In the genomic region with DNA sequence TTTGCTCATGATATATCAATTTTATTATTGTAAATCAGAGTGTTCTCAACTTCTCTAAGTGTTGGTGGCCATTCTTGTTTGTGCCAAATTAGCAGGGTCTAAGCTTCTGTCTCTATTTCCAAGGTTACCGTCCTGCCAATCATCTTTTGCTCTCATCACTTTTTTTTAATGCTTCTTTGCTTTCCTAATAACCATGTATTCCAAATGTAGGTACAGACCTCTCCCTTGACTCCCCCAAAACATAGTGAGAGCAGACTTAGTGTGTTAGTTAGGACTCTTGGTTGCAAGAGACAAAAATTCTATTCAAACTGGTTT, we compare ENCODE assay signal across 13 cellular contexts. TPM values are rescaled to one million over a fixed set of nuclear protein-coding genes. Genes with fewer than 3 reads are reported as not detected.
DNase-seq lines count a peak whose midpoint lies in the region; FAIRE-seq and TF ChIP-seq lines count a peak whose summit lies in the region.
"Had no signal": no experiment of that assay in that cellular context is flagged by ENCODE, and none has a peak within 500 bp of the region (broad histone marks: within the 10 kb centered on the region; RNA-seq: fewer than 3 reads in every experiment).

No MANE protein-coding gene starts in this region.

- CTCF ChIA-PET in mammary epithelial cell (lab: Charles Lee; ENCODE audit: low non-redundant PET) = no interaction called here

- 56% methylated on average over 1 of the region's 1 CpG for WGBS in mammary epithelial cell (ENCODE audit: low coverage, missing lambda C conversion rate)
- 52% methylated on average over 1 of the region's 1 CpG for WGBS in urinary bladder
- 55 to 76% (median 70%) methylated on average over 1 of the region's 1 CpG for WGBS in ovary, 3 donors

- H3K36me3 ChIP-seq in mammary epithelial cell (ENCODE audit: insufficient read depth, low read length) (no peaks in the 10 kb centered on the region), breast epithelium (no peaks in the 10 kb centered on the region), SU-DHL-6 (ENCODE audit: low read length) (no peaks in the 10 kb centered on the region), keratinocyte (ENCODE audit: control insufficient read depth in 2 of 2, extremely low read depth in 1 of 2, insufficient read depth in 2 of 2, low read length in 2 of 2) (no peaks in the 10 kb centered on the region), urinary bladder (ENCODE audit: insufficient read depth) (no peaks in the 10 kb centered on the region), ovary (no peaks in the 10 kb centered on the region)
- H3K36me3 ChIP-seq: lower lobe of right lung had no signal

- intact Hi-C loops in mammary epithelial cell (cut with micrococcal nuclease) = no loop called here
- intact Hi-C loops in breast epithelium (cut with DNase I; ENCODE audit: low total_unique reads) = no loop called here
- intact Hi-C loops in ovary (cut with DNase I) = no loop called here

- TF ChIP-seq POLR2A in breast epithelium (IDR thresholded peaks at IDR 0.05) (no peak), ovary (IDR thresholded peaks at IDR 0.05) (no peak)

- H2AFZ ChIP-seq in mammary epithelial cell (ENCODE audit: low read depth, low read length) (no peak overlapping the region), SU-DHL-6 (ENCODE audit: low read depth, low read length, severe bottlenecking) (peak overlapping the region; percentile 4), keratinocyte (ENCODE audit: control insufficient read depth, low read length) (no peak overlapping the region)

- no TSS peak for BruUV-seq in mammary epithelial cell (replicated peaks; lab: Mats Ljungman, UMichigan)

- H3K9me2 ChIP-seq in SU-DHL-6 (replicated peaks; ENCODE audit: insufficient read depth, low read length) = no peaks in the 10 kb centered on the region

- H3K4me1 ChIP-seq in mammary epithelial cell (ENCODE audit: insufficient read depth, low read length) (peaks cover 17% of the 10 kb centered on the region), breast epithelium (peaks cover 0 to 6% of the 10 kb centered on the region in 2 donors), keratinocyte (ENCODE audit: control insufficient read depth, extremely low read depth, insufficient read depth, low read length) (peaks cover 6% of the 10 kb centered on the region), urinary bladder (ENCODE audit: insufficient read depth) (peaks cover 1% of the 10 kb centered on the region), ovary (ENCODE audit: insufficient read depth) (peaks cover 3% of the 10 kb centered on the region)

- no peaks in the 10 kb centered on the region for H3K9me1 ChIP-seq in keratinocyte (ENCODE audit: control insufficient read depth, extremely low read depth, insufficient read depth, low read length)

- no peaks in the 10 kb centered on the region for H3K9me3 ChIP-seq in mammary epithelial cell (replicated peaks; ENCODE audit: insufficient read depth, low read length)
- H3K9me3 ChIP-seq in breast epithelium = no peaks in the 10 kb centered on the region
- no peaks in the 10 kb centered on the region for H3K9me3 ChIP-seq in SU-DHL-6 (ENCODE audit: insufficient read depth, low read length)
- H3K9me3 ChIP-seq in keratinocyte (ENCODE audit: control insufficient read depth, low read depth, low read length) = no peaks in the 10 kb centered on the region
- no peaks in the 10 kb centered on the region for H3K9me3 ChIP-seq in ovary
- H3K9me3 ChIP-seq: lower lobe of right lung had no signal

- FAIRE-seq in keratinocyte (lab: Jason Lieb, UNC) = no peak

- H4K20me1 ChIP-seq in mammary epithelial cell (ENCODE audit: insufficient read depth, low read length) (no peaks in the 10 kb centered on the region), SU-DHL-6 (ENCODE audit: low read depth, low read length) (no peaks in the 10 kb centered on the region), keratinocyte (ENCODE audit: control insufficient read depth, extremely low read depth, insufficient read depth, low read length) (no peaks in the 10 kb centered on the region)

- H3K79me2 ChIP-seq in mammary epithelial cell (ENCODE audit: insufficient read depth, low read length) (no peaks in the 10 kb centered on the region), SU-DHL-6 (ENCODE audit: insufficient read depth, low read length) (no peaks in the 10 kb centered on the region), keratinocyte (ENCODE audit: control insufficient read depth, insufficient read depth, low read length) (no peaks in the 10 kb centered on the region)

- TF ChIP-seq CTCF in mammary epithelial cell (conservative IDR thresholded peaks at IDR 0.05 in 1 of 2, IDR thresholded peaks at IDR 0.05 in 1 of 2; ENCODE audit: extremely low read depth in 1 of 2, insufficient read depth in 1 of 2, low read depth in 1 of 2, low read length in 2 of 2) (no peak), breast epithelium (IDR thresholded peaks at IDR 0.05) (no peak), SU-DHL-6 (IDR thresholded peaks at IDR 0.05; ENCODE audit: insufficient read depth, low read length, poor library complexity, severe bottlenecking) (no peak), keratinocyte (optimal IDR thresholded peaks at IDR 0.05 in 1 of 3, IDR thresholded peaks at IDR 0.05 in 1 of 3, conservative IDR thresholded peaks at IDR 0.05 in 1 of 3; ENCODE audit: extremely low read depth in 1 of 3, insufficient read depth in 2 of 3, low read length in 3 of 3) (no peak), ovary (IDR thresholded peaks at IDR 0.05) (no peak)

- no peaks in the 10 kb centered on the region for H3F3A ChIP-seq in SU-DHL-6 (ENCODE audit: insufficient read depth)

- H3K4me3 ChIP-seq in mammary epithelial cell (replicated peaks in 1 of 3; ENCODE audit: insufficient read depth in 1 of 3, low read depth in 2 of 3, low read length in 3 of 3) (no peak overlapping the region), breast epithelium (no peak overlapping the region), SU-DHL-6 (ENCODE audit: insufficient read depth, low read length, poor library complexity, severe bottlenecking) (no peak overlapping the region), keratinocyte (ENCODE audit: control insufficient read depth in 2 of 3, extremely low read depth in 1 of 3, insufficient read depth in 2 of 3, low read depth in 1 of 3, low read length in 3 of 3) (no peak overlapping the region), urinary bladder (ENCODE audit: low read depth, low read length) (no peak overlapping the region), ovary (no peak overlapping the region)
- H3K4me3 ChIP-seq: lower lobe of right lung had no signal

- H3K27me3 ChIP-seq in mammary epithelial cell (ENCODE audit: insufficient read depth, low read length) = peaks cover 2% of the 10 kb centered on the region
- no peaks in the 10 kb centered on the region for H3K27me3 ChIP-seq in breast epithelium
- H3K27me3 ChIP-seq in SU-DHL-6 (ENCODE audit: low read length) = no peaks in the 10 kb centered on the region
- H3K27me3 ChIP-seq in keratinocyte (ENCODE audit: control insufficient read depth, extremely low read depth, insufficient read depth, low read length) = no peaks in the 10 kb centered on the region
- H3K27me3 ChIP-seq in ovary = no peaks in the 10 kb centered on the region

- in situ Hi-C loops in mammary epithelial cell (cut with MboI; ENCODE audit: low sequenced_read_pairs in 2 of 2) = no loop called here

- DNase-seq in mammary epithelial cell = no peak
- no peak for DNase-seq in breast epithelium (ENCODE audit: low spot score in 2 of 2)
- no peak for DNase-seq in keratinocyte (ENCODE audit: low read depth, low spot score)
- no peak for DNase-seq in activated effector memory CD4-positive, alpha-beta T cell treated with anti-CD3 and anti-CD28 coated beads, Interleukin-2, amount 50 U/mL, for 16 hours
- no peak for DNase-seq in ovary
- DNase-seq in activated CD4-positive, CD25-positive, alpha-beta regulatory T cell treated with anti-CD3 and anti-CD28 coated beads, Interleukin-2, amount 50 U/mL, for 72 hours = no peak
- DNase-seq: activated CD8-positive, alpha-beta T cell treated with anti-CD3 and anti-CD28 coated beads, Interleukin-2, amount 10 ng/mL, durations not matched to agents 7 days and 5 days; activated naive CD4-positive, alpha-beta T cell; central memory CD4-positive, alpha-beta T cell; NCI-H1417 had no signal

- no peak overlapping the region for H3K27ac ChIP-seq in mammary epithelial cell (ENCODE audit: insufficient read depth, low read depth, low read length)
- H3K27ac ChIP-seq in breast epithelium = peak overlapping the region in 1 of 2 donors; percentile 31
- H3K27ac ChIP-seq in SU-DHL-6 (ENCODE audit: low read depth, low read length) = no peak overlapping the region
- H3K27ac ChIP-seq in keratinocyte (ENCODE audit: control insufficient read depth, insufficient read depth, low read length) = no peak overlapping the region
- peak overlapping the region; percentile 38 for H3K27ac ChIP-seq in urinary bladder (ENCODE audit: low read depth)
- H3K27ac ChIP-seq in ovary = no peak overlapping the region
- H3K27ac ChIP-seq: lower lobe of right lung had no signal

- TF ChIP-seq EP300 in ovary (IDR thresholded peaks at IDR 0.05) = no peak

- dilution Hi-C loops in mammary epithelial cell (cut with HindIII; ENCODE audit: low sequenced_read_pairs) = no loop called here
- dilution Hi-C loops in keratinocyte (cut with MboI; ENCODE audit: extremely low pct_ligation_motif_present, low sequenced_read_pairs) = no loop called here

- H3K4me2 ChIP-seq in mammary epithelial cell (ENCODE audit: insufficient read depth, low read depth, low read length) = peak overlapping the region; percentile 25
- no peak overlapping the region for H3K4me2 ChIP-seq in SU-DHL-6 (ENCODE audit: low read depth, low read length, poor library complexity, severe bottlenecking)
- peak overlapping the region; percentile 25 for H3K4me2 ChIP-seq in keratinocyte (ENCODE audit: control insufficient read depth, extremely low read depth, insufficient read depth, low read depth, low read length)

- H3K9ac ChIP-seq in mammary epithelial cell (ENCODE audit: insufficient read depth, low read length) = no peak overlapping the region
- no peak overlapping the region for H3K9ac ChIP-seq in SU-DHL-6 (ENCODE audit: low read length)
- H3K9ac ChIP-seq in keratinocyte (ENCODE audit: control insufficient read depth, extremely low read depth, insufficient read depth, low read length) = no peak overlapping the region

RNA-seq across cellular contexts. Expression of a gene that starts 17.9 kb away (rescaled TPM):
- 10 to 100 TPM; 28.3 to 31.7 TPM for total RNA-seq in mammary epithelial cell
- 9.0 TPM for polyA plus RNA-seq in mammary epithelial cell
- polyA minus RNA-seq in mammary epithelial cell = 10.7 TPM
- total RNA-seq in breast epithelium = 10 to 100 TPM; 26.2 to 67.0 (median 43.9) TPM
- 6.7 to 11.8 TPM (median 10.1 TPM) in 3 replicates for polyA plus RNA-seq in keratinocyte
- 11.3 TPM for polyA plus RNA-seq in keratinocyte (2011; ENCODE audit: low read depth)
- polyA plus RNA-seq in keratinocyte (2011; cell fraction: cytosol; rRNA removed) = 5.7 and 9.1 TPM in 2 replicates
- 7.5 and 10.7 TPM in 2 replicates for polyA plus RNA-seq in keratinocyte (2011; cell fraction: nucleus; rRNA removed)
- 8.5 and 10.5 TPM in 2 replicates for polyA plus RNA-seq in keratinocyte (2012; ENCODE audit: low replicate concordance)
- 7.4 to 22.0 TPM (median 21.7 TPM) in 3 replicates for polyA minus RNA-seq in keratinocyte
- 7.1 TPM for polyA minus RNA-seq in keratinocyte (2011; cell fraction: cytosol; rRNA and poly(A)+ RNA removed)
- 13.1 and 21.5 TPM in 2 replicates for polyA minus RNA-seq in keratinocyte (2011; cell fraction: nucleus; rRNA and poly(A)+ RNA removed)
- 102 TPM for total RNA-seq in urinary bladder
- polyA plus RNA-seq in urinary bladder = 6.1 TPM
- total RNA-seq in ovary = 10 to 100 TPM; 16.4 to 58.7 (median 41.7) TPM
- 10 to 100 TPM; 12.4 to 13.7 TPM for polyA plus RNA-seq in ovary

RNA-seq across cellular contexts. Expression of a gene that starts 36.7 kb away (rescaled TPM):
- total RNA-seq in mammary epithelial cell (100 to 1,000 TPM in 1 of 2 donors, 10 to 100 TPM in 1; 60.7 to 102 TPM), breast epithelium (100 to 1,000 TPM in 2 of 3 donors, 10 to 100 TPM in 1; 96.4 to 177 (median 117) TPM), urinary bladder (44.5 TPM), ovary (10 to 100 TPM; 55.1 to 73.8 (median 67.6) TPM)
- polyA plus RNA-seq in mammary epithelial cell (154 TPM), keratinocyte (174 to 393 TPM (median 298 TPM) in 3 replicates), urinary bladder (66.0 TPM), ovary (10 to 100 TPM; 50.2 to 90.4 TPM)
- polyA minus RNA-seq in mammary epithelial cell (330 TPM), keratinocyte (256 to 365 TPM (median 273 TPM) in 3 replicates)
- polyA plus RNA-seq in keratinocyte (2011; ENCODE audit: low read depth) = 86.4 TPM
- polyA plus RNA-seq in keratinocyte (2011; cell fraction: cytosol; rRNA removed) = 166 and 178 TPM in 2 replicates
- polyA plus RNA-seq in keratinocyte (2011; cell fraction: nucleus; rRNA removed) = 202 and 222 TPM in 2 replicates
- polyA plus RNA-seq in keratinocyte (2012; ENCODE audit: low replicate concordance) = 105 and 131 TPM in 2 replicates
- polyA minus RNA-seq in keratinocyte (2011; cell fraction: cytosol; rRNA and poly(A)+ RNA removed) = 146 TPM
- polyA minus RNA-seq in keratinocyte (2011; cell fraction: nucleus; rRNA and poly(A)+ RNA removed) = 114 and 152 TPM in 2 replicates
